25 cellular contexts compared by ENCODE assay signal in genomic region chr6:168442646-168443045, GRCh38. TPM values are rescaled to one million over a fixed set of nuclear protein-coding genes. Genes with fewer than 3 reads are reported as not detected.
DNase-seq lines count a peak whose midpoint lies in the region; ATAC-seq and TF ChIP-seq lines count a peak whose summit lies in the region.
"Had no signal": no experiment of that assay in that cellular context is flagged by ENCODE, and none has a peak within 500 bp of the region (broad histone marks: within the 10 kb centered on the region; RNA-seq: fewer than 3 reads in every experiment).

No MANE protein-coding gene starts in this region.

- ATAC-seq in GM23338 = peak; percentile 9
- ATAC-seq in GM18868 (IDR thresholded peaks at IDR 0.05; ENCODE audit: unreplicated experiment) = no peak
- ATAC-seq in HG03280 (IDR thresholded peaks at IDR 0.05; ENCODE audit: unreplicated experiment) = no peak
- ATAC-seq: naive thymus-derived CD4-positive, alpha-beta T cell had no signal

- H3K4me3 Mint-ChIP-seq in GM23338 (peak overlapping the region; percentile 63), brain (peak overlapping the region; percentile 72 to 89 (median 80))
- H3K4me3 Mint-ChIP-seq: activated naive CD4-positive, alpha-beta T cell treated with anti-CD3 and anti-CD28 coated beads for 36 hours; naive thymus-derived CD4-positive, alpha-beta T cell had no signal

- H3K9me3 Mint-ChIP-seq in GM23338 = no peaks in the 10 kb centered on the region
- H3K9me3 Mint-ChIP-seq in brain = no peaks in the 10 kb centered on the region
- H3K9me3 Mint-ChIP-seq: activated naive CD4-positive, alpha-beta T cell treated with anti-CD3 and anti-CD28 coated beads for 36 hours had no signal

- H2AFZ ChIP-seq in GM23338 = no peak overlapping the region; the same call in 1 of the 2 replicates

- 0 out of 2 replicates have a peak overlapping the region, but pooled peaks have one; percentile 8 for H3K27ac ChIP-seq in GM23338 (ENCODE audit: low read depth)
- peak overlapping the region in 3 of 5 donors; percentile 68 to 85 (median 76) for H3K27ac ChIP-seq in stomach
- H3K27ac ChIP-seq: KMS-11 had no signal

- H3K4me2 ChIP-seq in GM23338 = peak overlapping the region; percentile 94
- H3K4me2 ChIP-seq: KMS-11 had no signal

- intact Hi-C loops in stomach (cut with DNase I; ENCODE audit: low total_unique reads) = no loop called here

- no peak overlapping the region for H3K27ac Mint-ChIP-seq in GM23338
- H3K27ac Mint-ChIP-seq in brain = peak overlapping the region in 2 of 5 experiments; percentile 8 to 49
- H3K27ac Mint-ChIP-seq: activated naive CD4-positive, alpha-beta T cell treated with anti-CD3 and anti-CD28 coated beads for 36 hours; naive thymus-derived CD4-positive, alpha-beta T cell had no signal

- H3K9me2 ChIP-seq in GM23338 (ENCODE audit: insufficient read depth) = no peaks in the 10 kb centered on the region; the same call in 1 of the 2 replicates

- WGBS in stomach, 5 donors = 39 to 56% (median 52%) methylated on average over 5 of the region's 5 CpGs

- no peaks in the 10 kb centered on the region for H4K20me1 ChIP-seq in GM23338 (replicated peaks; ENCODE audit: insufficient read depth)

- H3K27me3 Mint-ChIP-seq in GM23338 (ENCODE audit: insufficient read depth, low read depth, poor library complexity) (peaks cover 43% of the 10 kb centered on the region), brain (peaks cover 79% of the 10 kb centered on the region)

- H3K9me3 ChIP-seq in stomach = no peaks in the 10 kb centered on the region
- H3K9me3 ChIP-seq: HAP-1, transverse colon had no signal

- H3K36me3 Mint-ChIP-seq in GM23338 (ENCODE audit: low read depth) = no peaks in the 10 kb centered on the region
- no peaks in the 10 kb centered on the region for H3K36me3 Mint-ChIP-seq in brain
- H3K36me3 Mint-ChIP-seq: naive thymus-derived CD4-positive, alpha-beta T cell had no signal

- peaks cover 47% of the 10 kb centered on the region for H3K4me1 ChIP-seq in GM23338 (ENCODE audit: insufficient read depth)
- peaks cover 14 to 55% (median 24%) of the 10 kb centered on the region in 4 donors for H3K4me1 ChIP-seq in stomach
- H3K4me1 ChIP-seq: HAP-1 had no signal

- TF ChIP-seq EP300 in stomach (IDR thresholded peaks at IDR 0.05) = no peak

- H3K4me1 Mint-ChIP-seq in GM23338 = peaks cover 45% of the 10 kb centered on the region
- peaks cover 24% of the 10 kb centered on the region for H3K4me1 Mint-ChIP-seq in brain

- peak; percentile 66 for DNase-seq in GM23338 (ENCODE audit: low spot score)
- peak; percentile 45 for DNase-seq in left kidney (ENCODE audit: low read depth, low spot score)
- no peak for DNase-seq in stomach
- DNase-seq in C1 segment of cervical spinal cord (lab: John Stamatoyannopoulos, UW) = no peak
- DNase-seq in NCI-H82 treated with DMSO at 0.1 percent for 48 hours (lab: John Stamatoyannopoulos, UW; ENCODE audit: unreplicated experiment) = no peak
- DNase-seq: activated CD4-positive, alpha-beta T cell treated with anti-CD3 and anti-CD28 coated beads, Interleukin-2, amount 50 U/mL, for 48 hours; activated naive CD4-positive, alpha-beta T cell treated with anti-CD3 and anti-CD28 coated beads for 36 hours; activated T-cell treated with anti-CD3 and anti-CD28 coated beads for 4 hours; dermis blood vessel endothelial cell; erythroblast; naive thymus-derived CD4-positive, alpha-beta T cell; NCI-H1048; NCI-H2107; NCI-H524 treated with DMSO at 0.1 percent for 48 hours; SIG-M5; stimulated activated CD4-positive, alpha-beta T cell treated with anti-CD3 and anti-CD28 coated beads, Interleukin-12 subunit alpha, Interleukin-12 subunit beta, amount 100 ng/mL, for 4 hours; transverse colon had no signal

- H3K4me3 ChIP-seq in GM23338 = peak overlapping the region; percentile 68
- H3K4me3 ChIP-seq in stomach = peak overlapping the region; percentile 57 to 67 (median 60)
- H3K4me3 ChIP-seq: HAP-1 had no signal

- H3K27me3 ChIP-seq in GM23338 (ENCODE audit: insufficient read depth) (peaks cover 53% of the 10 kb centered on the region), stomach (peaks cover 4 to 47% (median 25%) of the 10 kb centered on the region in 3 donors)

- H3K36me3 ChIP-seq in GM23338 (ENCODE audit: insufficient read depth) (no peaks in the 10 kb centered on the region; the same call in 1 of the 2 replicates), stomach (no peaks in the 10 kb centered on the region)
- H3K36me3 ChIP-seq: HAP-1, transverse colon had no signal

- H3F3A ChIP-seq in GM23338 (replicated peaks; ENCODE audit: low read depth) = no peaks in the 10 kb centered on the region

- peaks cover 9% of the 10 kb centered on the region for H3K79me2 ChIP-seq in GM23338 (replicated peaks; ENCODE audit: insufficient read depth)

- TF ChIP-seq CTCF in GM23338 (conservative IDR thresholded peaks at IDR 0.05; ENCODE audit: low read depth in 2 of 2) (no peak), brain (conservative IDR thresholded peaks at IDR 0.05) (no peak), stomach (IDR thresholded peaks at IDR 0.05) (no peak)

- TF ChIP-seq POLR2A in stomach (IDR thresholded peaks at IDR 0.05) = no peak

TF ChIP-seq in GM23338, 12 proteins besides CTCF, POLR2A, EP300 and RAD21 (continues in another document):
- TF ChIP-seq ZNF462 (CRISPR knock-in tag; IDR thresholded peaks at IDR 0.05) = no peak

RNA-seq across cellular contexts. Expression of gene SMOC2, which starts 1.7 kb away (rescaled TPM):
- total RNA-seq in GM23338 (2014; rRNA removed; shearing (Covaris generic)) = 5.1 and 6.5 TPM in 2 replicates
- polyA plus RNA-seq in GM23338 (2016; fragmentation: Nextera tagmentation; extraction: Ambion mirVana) (3.5 and 4.3 TPM in 2 replicates), brain (ENCODE audit: insufficient read depth, low read depth, low replicate concordance) (143 TPM), stomach (10 to 100 TPM in 2 of 3 donors, 1 to 10 TPM in 1; 7.9 to 97.2 (median 18.8) TPM)
- 100 to 1,000 TPM in 3 of 5 donors, 10 to 100 TPM in 2; 32.7 to 520 (median 132) TPM for total RNA-seq in stomach
- total RNA-seq: activated naive CD4-positive, alpha-beta T cell treated with anti-CD3 and anti-CD28 coated beads for 36 hours; Daoy; dermis blood vessel endothelial cell; lung microvascular endothelial cell; naive thymus-derived CD4-positive, alpha-beta T cell; T-helper 1 cell treated with Interleukin-12 subunit alpha and Interleukin-12 subunit beta and Interleukin-4 antibody, amounts not matched to agents 30 ng/mL and 1 ng/mL, for 36 hours had no signal
- polyA plus RNA-seq: naive thymus-derived CD4-positive, alpha-beta T cell had no signal

Comparison
In these comparisons a context has a peak if more than half of its experiments do, and no peak if none do; other contexts are left out.
1. DNase-seq: peak in GM23338 (single experiment) and left kidney (single experiment); none in stomach (single experiment), C1 segment of cervical spinal cord (0 of 14) and NCI-H82 treated with DMSO at 0.1 percent for 48 hours (single experiment).